ENCODE assay signal across 10 cellular contexts in the genomic region with DNA sequence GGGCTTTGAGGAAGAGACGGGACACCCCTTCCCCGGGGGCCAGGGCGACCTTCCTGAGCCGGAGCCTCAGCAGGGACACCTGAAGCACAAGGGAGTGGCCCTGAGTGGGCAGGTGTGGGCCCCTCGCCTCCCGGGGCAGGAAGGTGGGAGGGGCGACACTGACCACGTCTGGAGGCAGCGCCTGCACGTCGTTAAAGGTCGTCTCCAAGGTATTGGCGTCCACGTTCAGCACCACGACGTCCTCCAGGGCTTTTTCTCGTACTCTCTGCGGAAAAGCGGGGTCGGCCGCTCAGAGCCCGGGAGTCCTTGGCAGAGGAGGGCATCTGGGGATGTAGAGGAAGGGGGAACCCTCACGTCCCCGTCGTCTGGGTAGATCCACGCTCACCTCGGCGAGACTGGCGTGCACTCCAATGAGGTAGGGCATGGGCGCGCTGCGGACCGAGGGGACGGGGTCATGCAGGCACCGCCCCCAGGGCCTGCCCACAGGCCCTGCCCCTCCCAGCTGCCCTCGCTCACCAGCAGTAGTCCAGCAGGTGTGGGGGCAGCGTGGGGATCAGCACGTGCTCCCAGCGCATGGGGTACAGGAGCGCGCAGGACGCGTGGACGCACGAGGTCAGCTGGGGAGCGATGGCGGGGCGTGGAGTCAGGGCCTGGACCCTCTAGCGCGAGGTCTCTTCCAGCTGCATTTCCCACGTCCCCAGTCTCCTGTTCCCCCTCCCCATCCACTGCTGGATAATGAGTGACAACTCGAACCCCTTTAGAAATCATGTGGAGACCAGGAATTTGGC. TPM values are rescaled to one million over a fixed set of nuclear protein-coding genes. Genes with fewer than 3 reads are reported as not detected.
A peak's percentile ranks its signal among the peaks of the same experiment; 100 is the strongest.
DNase-seq lines count a peak whose midpoint lies in the region; TF ChIP-seq lines count a peak whose summit lies in the region.
"Had no signal": no experiment of that assay in that cellular context is flagged by ENCODE, and none has a peak within 500 bp of the region (broad histone marks: within the 10 kb centered on the region; RNA-seq: fewer than 3 reads in every experiment).

No MANE protein-coding gene starts in this region.

- no peak overlapping the region for H2BK120ac ChIP-seq in trophoblast cell (ENCODE audit: insufficient read depth, low read length, poor library complexity)

- peak overlapping the region; percentile 59 for H3K4me3 ChIP-seq in iPS-18c (ENCODE audit: insufficient read depth, low read depth, low read length)
- H3K4me3 ChIP-seq in trophoblast cell (ENCODE audit: low read depth, low read length), result peak overlapping the region; percentile 53
- H3K4me3 ChIP-seq in HAP-1, result no peak overlapping the region

- no peak overlapping the region for H3K9ac ChIP-seq in trophoblast cell (ENCODE audit: low read length)

- H2AK5ac ChIP-seq in trophoblast cell (ENCODE audit: low read length), result no peak overlapping the region

- no peak overlapping the region for H3K4ac ChIP-seq in trophoblast cell (ENCODE audit: low read depth, low read length)

- peaks cover 10 to 14% of the 10 kb centered on the region in 2 experiments for H3K4me1 ChIP-seq in trophoblast cell (ENCODE audit: control insufficient read depth in 1 of 2, insufficient read depth in 2 of 2, low read length in 2 of 2)
- H3K4me1 ChIP-seq in HAP-1, result no peaks in the 10 kb centered on the region

- H3K23ac ChIP-seq in trophoblast cell (ENCODE audit: low read length), result no peak overlapping the region

- peak overlapping the region; percentile 23 for H2AFZ ChIP-seq in trophoblast cell (ENCODE audit: insufficient read depth, low read length, poor library complexity)

- in situ Hi-C loops in HAP-1 (cut with MboI; ENCODE audit: low sequenced_read_pairs), result no loop called here

- no peaks in the 10 kb centered on the region for H3K79me1 ChIP-seq in trophoblast cell (ENCODE audit: low read length)

- no peak overlapping the region for H3K18ac ChIP-seq in trophoblast cell (ENCODE audit: low read length)

- no peaks in the 10 kb centered on the region for H3K9me3 ChIP-seq in iPS-18c (ENCODE audit: control insufficient read depth, insufficient read depth, low read length)
- peaks cover 9% of the 10 kb centered on the region for H3K9me3 ChIP-seq in trophoblast cell (ENCODE audit: insufficient read depth, low read depth, low read length)
- no peaks in the 10 kb centered on the region for H3K9me3 ChIP-seq in HAP-1
- H3K9me3 ChIP-seq: heart left ventricle had no signal

- no peak overlapping the region for H4K91ac ChIP-seq in trophoblast cell (ENCODE audit: low read depth, low read length)

- peak overlapping the region; percentile 49 for H3K4me2 ChIP-seq in trophoblast cell (ENCODE audit: low read length)

- H4K12ac ChIP-seq in trophoblast cell (ENCODE audit: low read depth, low read length), result no peak overlapping the region

- CTCF ChIA-PET in HEK293T (lab: Yijun Ruan, JAX), result no interaction called here

- no peaks in the 10 kb centered on the region for H3K36me3 ChIP-seq in trophoblast cell (ENCODE audit: control insufficient read depth in 1 of 2, insufficient read depth in 2 of 2, low read length in 2 of 2)
- H3K36me3 ChIP-seq in HAP-1 (replicated peaks), result no peaks in the 10 kb centered on the region

- no CpG with 5 or more reads among the region's 52 CpGs for WGBS in trophoblast cell (ENCODE audit: extremely low coverage, insufficient coverage, insufficient read length)

- POLR2A ChIA-PET in HEK293T (lab: Yijun Ruan, JAX), result no interaction called here

- H3K27me3 ChIP-seq in trophoblast cell (ENCODE audit: insufficient read depth, low read length), result no peaks in the 10 kb centered on the region
- H3K27me3 ChIP-seq in HAP-1 (ENCODE audit: low read depth), result no peaks in the 10 kb centered on the region

- H3K14ac ChIP-seq in trophoblast cell (ENCODE audit: low read length), result no peak overlapping the region

- DNase-seq in HEK293T (ENCODE audit: extremely low spot score), result peak; percentile 31
- peak; percentile 35 for DNase-seq in SW480 (ENCODE audit: low spot score)
- no peak for DNase-seq in trophoblast cell
- DNase-seq in HAP-1 (ENCODE audit: low spot score in 2 of 2), result no peak
- no peak for DNase-seq in NOMO-1 (lab: John Stamatoyannopoulos, UW; ENCODE audit: unreplicated experiment in 2 of 2)
- no peak for DNase-seq in NCI-H1417 treated with DMSO at 0.1 percent for 48 hours (lab: John Stamatoyannopoulos, UW)
- no peak for DNase-seq in AG08395 (ENCODE audit: low spot score)
- DNase-seq: NCI-H2029 treated with DMSO at 0.1 percent for 48 hours had no signal

- no peak overlapping the region for H2BK12ac ChIP-seq in trophoblast cell (ENCODE audit: low read length)

- H2BK5ac ChIP-seq in trophoblast cell (ENCODE audit: low read depth, low read length, poor library complexity), result no peak overlapping the region

- H4K8ac ChIP-seq in trophoblast cell (ENCODE audit: low read depth, low read length), result no peak overlapping the region

- H3K79me2 ChIP-seq in trophoblast cell (ENCODE audit: control insufficient read depth, insufficient read depth, low read length, poor library complexity), result no peaks in the 10 kb centered on the region

- H3K27ac ChIP-seq in trophoblast cell (ENCODE audit: low read depth, low read length), result no peak overlapping the region
- H3K27ac ChIP-seq: heart left ventricle had no signal

TF ChIP-seq in HEK293T, 16 proteins besides CTCF, POLR2A, EP300 and RAD21:
- no peak for TF ChIP-seq CTBP1 (IDR thresholded peaks at IDR 0.05; ENCODE audit: borderline replicate concordance)
- TF ChIP-seq L3MBTL2 (conservative IDR thresholded peaks at IDR 0.05), result peak; percentile 19; the same call in 1 of the 2 replicates
- TF ChIP-seq, protein P1, sequence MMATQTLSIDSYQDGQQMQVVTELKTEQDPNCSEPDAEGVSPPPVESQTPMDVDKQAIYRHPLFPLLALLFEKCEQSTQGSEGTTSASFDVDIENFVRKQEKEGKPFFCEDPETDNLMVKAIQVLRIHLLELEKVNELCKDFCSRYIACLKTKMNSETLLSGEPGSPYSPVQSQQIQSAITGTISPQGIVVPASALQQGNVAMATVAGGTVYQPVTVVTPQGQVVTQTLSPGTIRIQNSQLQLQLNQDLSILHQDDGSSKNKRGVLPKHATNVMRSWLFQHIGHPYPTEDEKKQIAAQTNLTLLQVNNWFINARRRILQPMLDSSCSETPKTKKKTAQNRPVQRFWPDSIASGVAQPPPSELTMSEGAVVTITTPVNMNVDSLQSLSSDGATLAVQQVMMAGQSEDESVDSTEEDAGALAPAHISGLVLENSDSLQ (IDR thresholded peaks at IDR 0.05), result peak; percentile 67
- TF ChIP-seq NFRKB (IDR thresholded peaks at IDR 0.05), result no peak
- TF ChIP-seq TARDBP (IDR thresholded peaks at IDR 0.05), result no peak
- no peak for TF ChIP-seq FOXK2 (IDR thresholded peaks at IDR 0.05)
- TF ChIP-seq ELF4 (IDR thresholded peaks at IDR 0.05), result no peak
- TF ChIP-seq SUZ12 (IDR thresholded peaks at IDR 0.05), result no peak
- no peak for TF ChIP-seq ZNF384 (IDR thresholded peaks at IDR 0.05)
- TF ChIP-seq LEF1 (IDR thresholded peaks at IDR 0.05; ENCODE audit: borderline replicate concordance), result no peak
- no peak for TF ChIP-seq HDGF (IDR thresholded peaks at IDR 0.05; ENCODE audit: borderline replicate concordance)
- TF ChIP-seq BHLHE40 (IDR thresholded peaks at IDR 0.05; ENCODE audit: borderline replicate concordance), result no peak
- no peak for TF ChIP-seq FOXA1 (IDR thresholded peaks at IDR 0.05)
- TF ChIP-seq FOXM1 (IDR thresholded peaks at IDR 0.05; ENCODE audit: borderline replicate concordance), result no peak
- TF ChIP-seq SP1 (IDR thresholded peaks at IDR 0.05), result no peak

RNA-seq across cellular contexts. Expression of a gene that starts 6.1 kb away (rescaled TPM):
- 0.06 and 0.08 TPM in 2 replicates for polyA plus RNA-seq in trophoblast cell (2013)

RNA-seq across cellular contexts. Expression of a gene that starts 11.4 kb away (rescaled TPM):
- polyA plus RNA-seq in trophoblast cell (2013), result 24.9 and 27.6 TPM in 2 replicates

RNA-seq across cellular contexts. Expression of a gene that starts 15.9 kb away (rescaled TPM):
- polyA plus RNA-seq in trophoblast cell (2013), result 33.1 and 33.5 TPM in 2 replicates

RNA-seq across cellular contexts. Expression of a gene that starts 26.6 kb away (rescaled TPM):
- polyA plus RNA-seq in trophoblast cell (2013), result 0.08 TPM in 1 of 2 replicates, not detected in the other

RNA-seq across cellular contexts. Expression of a gene that starts 42.0 kb away (rescaled TPM):
- 0.08 and 0.14 TPM in 2 replicates for polyA plus RNA-seq in trophoblast cell (2013)

Comparison
In these comparisons a context has a peak if more than half of its experiments do, and no peak if none do; other contexts are left out.
1. DNase-seq: peak in HEK293T (single experiment) and SW480 (single experiment); none in trophoblast cell (0 of 2), HAP-1 (0 of 2), NOMO-1 (0 of 2), NCI-H1417 treated with DMSO at 0.1 percent for 48 hours (single experiment) and AG08395 (single experiment).